8 cellular contexts compared by ENCODE assay signal in genomic region chr1:921011-921837, GRCh38. TPM values are rescaled to one million over a fixed set of nuclear protein-coding genes. Genes with fewer than 3 reads are reported as not detected.
DNase-seq lines count a peak whose midpoint lies in the region; ATAC-seq and TF ChIP-seq lines count a peak whose summit lies in the region.

No MANE protein-coding gene starts in this region.

- DNase-seq in AG04449 (ENCODE audit: low read depth, low spot score) (no peak), GDM1 (lab: John Stamatoyannopoulos, UW) (peak; percentile 67), NCI-H1930 (lab: John Stamatoyannopoulos, UW) (peak; percentile 74 to 91), WTC11 (ENCODE audit: low spot score) (peak; percentile 75), foreskin fibroblast (peak; percentile 60 to 85), nucleus accumbens (lab: John Stamatoyannopoulos, UW) (peak in 37 of 56 donors; percentile 9 to 68 (median 32)), omental fat pad (ENCODE audit: low spot score) (no peak)

- no peak overlapping the region for H3K27ac Mint-ChIP-seq in WTC11

- peaks cover 85% of the 10 kb centered on the region for H3K27me3 Mint-ChIP-seq in WTC11 (ENCODE audit: low read depth)

- POLR2A ChIA-PET in AG04449 (lab: Yijun Ruan, JAX) = no interaction called here
- POLR2A ChIA-PET in WTC11 (lab: Charles Lee) = interaction anchor here (1.0 kb wide), 1 partner anchor 12 kb away, joined by 3 read pairs; no protein-coding TSS in a partner anchor

- peak overlapping the region; percentile 12; the same call in 1 of the 2 replicates for H3K4me3 Mint-ChIP-seq in WTC11

- peaks cover 16% of the 10 kb centered on the region for H3K4me1 Mint-ChIP-seq in WTC11

- ATAC-seq in WTC11 (peak; percentile 60), GM18867 (IDR thresholded peaks at IDR 0.05; ENCODE audit: unreplicated experiment) (no peak), omental fat pad (ENCODE audit: low FRiP score) (no peak)

- H3K36me3 Mint-ChIP-seq in WTC11 = no peaks in the 10 kb centered on the region

- TF ChIP-seq CTCF in AG04449 (IDR thresholded peaks at IDR 0.05; ENCODE audit: insufficient read depth, low read length, missing control alignments) (peak; percentile 53), WTC11 (IDR thresholded peaks at IDR 0.05) (no peak), foreskin fibroblast (IDR thresholded peaks at IDR 0.05; ENCODE audit: low read depth, low read length) (peak; percentile 62), omental fat pad (IDR thresholded peaks at IDR 0.05) (no peak)

- H3K9me3 Mint-ChIP-seq in WTC11 = no peaks in the 10 kb centered on the region

- CTCF ChIA-PET in AG04449 (lab: Yijun Ruan, JAX) (interaction anchor here (0.9 kb wide), 1 partner anchor 52 kb away, joined by 3 read pairs; no protein-coding TSS in a partner anchor), WTC11 (lab: Charles Lee) (interaction anchor here (0.7 to 3.7 kb wide), 8 partner anchors 9 to 30 kb away, joined by 3 to 27 read pairs (median 4); no protein-coding TSS in a partner anchor)

- H3K4me3 ChIP-seq in AG04449 (ENCODE audit: low read depth, low read length) (no peak overlapping the region), foreskin fibroblast (ENCODE audit: low read depth in 1 of 2, low read length in 2 of 2) (no peak overlapping the region)

TF ChIP-seq in WTC11, 78 proteins besides CTCF, POLR2A, EP300 and RAD21:
- no peak for TF ChIP-seq TEAD4 (CRISPR knock-in tag; IDR thresholded peaks at IDR 0.05)
- peak; percentile 35; the same call in 1 of the 2 replicates for TF ChIP-seq PRDM15 (CRISPR knock-in tag; IDR thresholded peaks at IDR 0.05)
- TF ChIP-seq GABPB1 (CRISPR knock-in tag; IDR thresholded peaks at IDR 0.05) = 0 out of 2 replicates have a peak, but pooled peaks have one; percentile 18

RNA-seq across cellular contexts. Expression of gene SAMD11, which starts 2.5 kb away (rescaled TPM):
- 1.7 to 2.7 TPM (median 2.3 TPM) in 3 replicates for total RNA-seq in WTC11 (2021)
- total RNA-seq in omental fat pad = 1 to 10 TPM in 3 of 4 donors, under 1 TPM in 1; 0.96 to 7.7 (median 1.3) TPM

RNA-seq across cellular contexts. Expression of gene NOC2L, which starts 37.8 kb away (rescaled TPM):
- 149 to 182 TPM (median 150 TPM) in 3 replicates for total RNA-seq in WTC11 (2021)
- total RNA-seq in omental fat pad = 10 to 100 TPM; 29.2 to 63.5 (median 31.3) TPM

RNA-seq across cellular contexts. Expression of gene KLHL17, which starts 39.2 kb away (rescaled TPM):
- 46.2 to 66.9 TPM (median 47.2 TPM) in 3 replicates for total RNA-seq in WTC11 (2021)
- 1 to 10 TPM; 3.4 to 6.8 (median 6.2) TPM for total RNA-seq in omental fat pad

RNA-seq across cellular contexts. Expression of gene PLEKHN1, which starts 45.1 kb away (rescaled TPM):
- total RNA-seq in WTC11 (2021) = 2.9 to 3.4 TPM (median 3.0 TPM) in 3 replicates
- under 1 TPM in 3 of 4 donors, not detected in 1; 0.19 to 0.48 (median 0.25) TPM for total RNA-seq in omental fat pad

Comparison
In these comparisons a context has a peak if more than half of its experiments do, and no peak if none do; other contexts are left out.
1. DNase-seq: peak in GDM1 (single experiment), NCI-H1930 (2 of 2), WTC11 (single experiment), foreskin fibroblast (2 of 2) and nucleus accumbens (37 of 56); none in AG04449 (single experiment) and omental fat pad (single experiment).
2. CTCF ChIP-seq: peak in AG04449 (single experiment) and foreskin fibroblast (single experiment); none in WTC11 (single experiment) and omental fat pad (0 of 3).